ENCODE assay signal across 8 cellular contexts in genomic region chr3:149086232-149086988, GRCh38. TPM values are rescaled to one million over a fixed set of nuclear protein-coding genes. Genes with fewer than 3 reads are reported as not detected.
DNase-seq lines count a peak whose midpoint lies in the region; ATAC-seq and TF ChIP-seq lines count a peak whose summit lies in the region.

TSS of gene HLTF (minus strand) at chr3:149086533. CDS start at chr3:149086336, 197 bp downstream.

- peaks cover 9% of the 10 kb centered on the region for H3K36me3 Mint-ChIP-seq in activated CD4-positive, alpha-beta T cell treated with anti-CD3 and anti-CD28 coated beads, Interleukin-2, amount 10 ng/mL, durations not matched to agents 24 days and 14 days (ENCODE audit: low read depth)

- H3K4me3 Mint-ChIP-seq in activated CD4-positive, alpha-beta T cell treated with anti-CD3 and anti-CD28 coated beads, Interleukin-2, amount 10 ng/mL, durations not matched to agents 24 days and 14 days = peak within 1 kb of the TSS; percentile 98

- H3K27ac Mint-ChIP-seq in activated CD4-positive, alpha-beta T cell treated with anti-CD3 and anti-CD28 coated beads, Interleukin-2, amount 10 ng/mL, durations not matched to agents 24 days and 14 days = peak within 1 kb of the TSS; percentile 88

- intact Hi-C loops in activated CD4-positive, alpha-beta T cell treated with anti-CD3 and anti-CD28 coated beads, Interleukin-2, amount 10 ng/mL, durations not matched to agents 24 days and 14 days (cut with micrococcal nuclease) = loop anchor here (1.0 to 10.0 kb wide), 4 partner anchors 43 to 132 kb away; partner anchors contain the start of genes GYG1 and HPS3
- intact Hi-C loops in left colon (cut with DNase I, micrococcal nuclease) = no loop called here

- no peaks in the 10 kb centered on the region for H3K27me3 Mint-ChIP-seq in activated CD4-positive, alpha-beta T cell treated with anti-CD3 and anti-CD28 coated beads, Interleukin-2, amount 10 ng/mL, durations not matched to agents 24 days and 14 days

- peak; percentile 99 for ATAC-seq in HG03439 (IDR thresholded peaks at IDR 0.05; ENCODE audit: unreplicated experiment)
- ATAC-seq in left colon = peak; percentile 99

- H3K4me1 Mint-ChIP-seq in activated CD4-positive, alpha-beta T cell treated with anti-CD3 and anti-CD28 coated beads, Interleukin-2, amount 10 ng/mL, durations not matched to agents 24 days and 14 days = peaks cover 19% of the 10 kb centered on the region

- H3K9me3 Mint-ChIP-seq in activated CD4-positive, alpha-beta T cell treated with anti-CD3 and anti-CD28 coated beads, Interleukin-2, amount 10 ng/mL, durations not matched to agents 24 days and 14 days = no peaks in the 10 kb centered on the region

- DNase-seq in AML-193 (lab: John Stamatoyannopoulos, UW) (peak; percentile 96 to 97), NCI-H524 treated with DMSO at 0.1 percent for 48 hours (lab: John Stamatoyannopoulos, UW) (peak; percentile 85), cortex of kidney (lab: John Stamatoyannopoulos, UW) (peak; percentile 16), left colon (peak; percentile 91 to 96)
- DNase-seq in activated CD4-positive, alpha-beta T cell treated with anti-CD3 and anti-CD28 coated beads, Interleukin-2, amount 10 ng/mL, durations not matched to agents 24 days and 14 days = peak; percentile 97
- DNase-seq in stimulated activated CD4-positive, alpha-beta T cell treated with anti-CD3 and anti-CD28 coated beads, Interleukin-1b, Interleukin-23, amount 100 ng/mL, for 48 hours = peak; percentile 91

- TF ChIP-seq POLR2A in GM19193 (IDR thresholded peaks at IDR 0.05; ENCODE audit: extremely low read depth, insufficient read depth, insufficient read length) = peak; percentile 74

RNA-seq across cellular contexts. Expression of gene HLTF, which starts in this region (rescaled TPM):
- 18.9 and 19.6 TPM in 2 replicates for total RNA-seq in activated CD4-positive, alpha-beta T cell treated with anti-CD3 and anti-CD28 coated beads, Interleukin-2, amount 10 ng/mL, durations not matched to agents 24 days and 14 days
- total RNA-seq in left colon = 10 to 100 TPM; 10.5 to 10.8 TPM

Comparison
In these comparisons a context has a peak if more than half of its experiments do, and no peak if none do; other contexts are left out.
1. Peak in every context shown above with its lines: DNase-seq and ATAC-seq.
2. DNase-seq: peak in every context shown above with its lines; median percentile 97 in activated CD4-positive, alpha-beta T cell treated with anti-CD3 and anti-CD28 coated beads, Interleukin-2, amount 10 ng/mL, durations not matched to agents 24 days and 14 days; 96 in AML-193; 94 in left colon; 91 in stimulated activated CD4-positive, alpha-beta T cell treated with anti-CD3 and anti-CD28 coated beads, Interleukin-1b, Interleukin-23, amount 100 ng/mL, for 48 hours; 85 in NCI-H524 treated with DMSO at 0.1 percent for 48 hours; 16 in cortex of kidney.